ENCODE assay signal across 18 cellular contexts in the genomic region with DNA sequence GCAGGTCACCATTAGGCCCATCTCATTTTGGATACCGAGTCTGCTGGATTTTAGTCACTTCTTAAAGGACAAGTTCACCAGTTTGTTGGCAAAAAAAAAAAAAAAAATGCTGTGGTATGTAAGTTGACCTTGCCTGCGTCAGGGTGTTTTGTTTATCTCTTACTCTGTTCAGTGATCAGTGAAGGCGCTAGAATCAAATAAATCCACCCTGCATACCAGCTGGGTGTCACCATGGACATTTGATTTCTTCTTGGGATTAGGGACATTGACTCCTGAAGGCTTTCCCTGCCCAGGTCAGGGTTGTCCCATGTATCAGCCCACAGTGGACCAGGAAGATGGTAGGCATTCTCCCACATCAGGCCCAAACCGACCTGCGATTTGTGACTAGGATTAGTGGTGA. TPM values are rescaled to one million over a fixed set of nuclear protein-coding genes. Genes with fewer than 3 reads are reported as not detected.
DNase-seq lines count a peak whose midpoint lies in the region; ATAC-seq lines count a peak whose summit lies in the region.
"Had no signal": no experiment of that assay in that cellular context is flagged by ENCODE, and none has a peak within 500 bp of the region (broad histone marks: within the 10 kb centered on the region; RNA-seq: fewer than 3 reads in every experiment).

No MANE protein-coding gene starts in this region.

- H3K9me3 Mint-ChIP-seq in naive B cell = peaks cover 0 to 10% (median 0%) of the 10 kb centered on the region in 7 donors
- H3K9me3 Mint-ChIP-seq: CD8-positive, alpha-beta T cell had no signal

- no peaks in the 10 kb centered on the region for H3K36me3 ChIP-seq in BLaER1 treated with 17β-estradiol and CSF1 and Interleukin-3, amounts not matched to agents 10 nM and 100 nM
- no peaks in the 10 kb centered on the region for H3K36me3 ChIP-seq in Karpas-422 (ENCODE audit: insufficient read depth, low read length)

- H3K4me2 ChIP-seq in BLaER1 treated with 17β-estradiol and CSF1 and Interleukin-3, amounts not matched to agents 10 nM and 100 nM = peak overlapping the region; percentile 66 to 91 (median 78); a peak in 21 of 22 replicates
- peak overlapping the region; percentile 29 for H3K4me2 ChIP-seq in Karpas-422 (ENCODE audit: low read depth, low read length, poor library complexity, severe bottlenecking)

- H3K9ac ChIP-seq in BLaER1 treated with 17β-estradiol and CSF1 and Interleukin-3, amounts not matched to agents 10 nM and 100 nM = no peak overlapping the region
- H3K9ac ChIP-seq in Karpas-422 (ENCODE audit: low read length) = no peak overlapping the region

- H4K20me1 ChIP-seq in BLaER1 treated with 17β-estradiol and CSF1 and Interleukin-3, amounts not matched to agents 10 nM and 100 nM = no peaks in the 10 kb centered on the region; a peak in 2 of 22 replicates
- no peaks in the 10 kb centered on the region for H4K20me1 ChIP-seq in Karpas-422 (ENCODE audit: insufficient read depth, low read depth, low read length)

- peaks cover 15 to 47% (median 42%) of the 10 kb centered on the region in 10 experiments for H3K4me1 ChIP-seq in BLaER1 treated with 17β-estradiol and CSF1 and Interleukin-3, amounts not matched to agents 10 nM and 100 nM
- H3K4me1 ChIP-seq in Karpas-422 (ENCODE audit: low read length) = peaks cover 13% of the 10 kb centered on the region

- DNase-seq in Karpas-422 (no peak), naive B cell (no peak), NCI-H2227 treated with DMSO at 0.1 percent for 48 hours (lab: John Stamatoyannopoulos, UW) (no peak), NCI-H510A treated with DMSO at 0.1 percent for 48 hours (lab: John Stamatoyannopoulos, UW) (no peak)
- DNase-seq: ACHN; Calu3; CD8-positive, alpha-beta T cell; DMS79 treated with DMSO at 0.1 percent for 48 hours; GF-D8; GOT3; H7; HFFc6; IMR-90; KBM-7 had no signal

- H3K27me3 Mint-ChIP-seq in naive B cell = peaks cover 37 to 43% (median 40%) of the 10 kb centered on the region in 3 donors

- H3K4me1 Mint-ChIP-seq in naive B cell = peaks cover 0 to 7% (median 0%) of the 10 kb centered on the region in 3 donors

- H2AFZ ChIP-seq in Karpas-422 (ENCODE audit: low read length) = no peak overlapping the region

- H3K9me2 ChIP-seq in Karpas-422 (replicated peaks; ENCODE audit: insufficient read depth, low read length) = no peaks in the 10 kb centered on the region

- peaks cover 10 to 19% (median 16%) of the 10 kb centered on the region in 11 experiments for H3K27me3 ChIP-seq in BLaER1 treated with 17β-estradiol and CSF1 and Interleukin-3, amounts not matched to agents 10 nM and 100 nM
- H3K27me3 ChIP-seq in Karpas-422 (ENCODE audit: low read length) = no peaks in the 10 kb centered on the region

- H3K79me2 ChIP-seq in Karpas-422 (ENCODE audit: low read length) = no peaks in the 10 kb centered on the region

- no peak overlapping the region for H3K4me3 ChIP-seq in BLaER1 treated with 17β-estradiol and CSF1 and Interleukin-3, amounts not matched to agents 10 nM and 100 nM
- no peak overlapping the region for H3K4me3 ChIP-seq in Karpas-422 (ENCODE audit: low read length)

- no peak overlapping the region for H3K4me3 Mint-ChIP-seq in naive B cell
- H3K4me3 Mint-ChIP-seq: CD8-positive, alpha-beta T cell; HFFc6 had no signal

- peaks cover 0 to 2% of the 10 kb centered on the region in 2 donors for H3K36me3 Mint-ChIP-seq in naive B cell
- H3K36me3 Mint-ChIP-seq: CD8-positive, alpha-beta T cell had no signal

- H3K27ac Mint-ChIP-seq in naive B cell = peak overlapping the region in 4 of 6 donors; percentile 67 to 89 (median 76)
- H3K27ac Mint-ChIP-seq: CD8-positive, alpha-beta T cell; HFFc6 had no signal

- H3K27ac ChIP-seq in BLaER1 treated with 17β-estradiol and CSF1 and Interleukin-3, amounts not matched to agents 10 nM and 100 nM = peak overlapping the region in 6 of 11 experiments; percentile 11 to 59 (median 39); a peak in 8 of 22 replicates
- H3K27ac ChIP-seq in Karpas-422 (ENCODE audit: low read length) = no peak overlapping the region

- ATAC-seq in naive B cell (ENCODE audit: low read depth in 2 of 2) = peak; percentile 49 to 69
- no peak for ATAC-seq in HG03025 (IDR thresholded peaks at IDR 0.05; ENCODE audit: low FRiP score, unreplicated experiment)
- ATAC-seq: CD8-positive, alpha-beta T cell; HCT116 had no signal

- H3K9me3 ChIP-seq in BLaER1 treated with 17β-estradiol and CSF1 and Interleukin-3, amounts not matched to agents 10 nM and 100 nM (replicated peaks in 1 of 11) = no peaks in the 10 kb centered on the region
- no peaks in the 10 kb centered on the region for H3K9me3 ChIP-seq in Karpas-422 (ENCODE audit: low read length)

RNA-seq across cellular contexts. Expression of a gene that starts 6.8 kb away (rescaled TPM):
- not detected in 2 replicates for total RNA-seq in Karpas-422 (2014; rRNA removed; shearing (Covaris generic); ENCODE audit: low replicate concordance)
- under 1 TPM in 4 of 6 donors, not detected in 2; 0.12 to 0.34 (median 0.13) TPM for polyA plus RNA-seq in naive B cell (ENCODE audit: low read depth in 6 of 6)
- total RNA-seq: CD8-positive, alpha-beta T cell; HFFc6; IMR-90 had no signal
- polyA plus RNA-seq: BJ, IMR-90 had no signal
